In the genomic region with DNA sequence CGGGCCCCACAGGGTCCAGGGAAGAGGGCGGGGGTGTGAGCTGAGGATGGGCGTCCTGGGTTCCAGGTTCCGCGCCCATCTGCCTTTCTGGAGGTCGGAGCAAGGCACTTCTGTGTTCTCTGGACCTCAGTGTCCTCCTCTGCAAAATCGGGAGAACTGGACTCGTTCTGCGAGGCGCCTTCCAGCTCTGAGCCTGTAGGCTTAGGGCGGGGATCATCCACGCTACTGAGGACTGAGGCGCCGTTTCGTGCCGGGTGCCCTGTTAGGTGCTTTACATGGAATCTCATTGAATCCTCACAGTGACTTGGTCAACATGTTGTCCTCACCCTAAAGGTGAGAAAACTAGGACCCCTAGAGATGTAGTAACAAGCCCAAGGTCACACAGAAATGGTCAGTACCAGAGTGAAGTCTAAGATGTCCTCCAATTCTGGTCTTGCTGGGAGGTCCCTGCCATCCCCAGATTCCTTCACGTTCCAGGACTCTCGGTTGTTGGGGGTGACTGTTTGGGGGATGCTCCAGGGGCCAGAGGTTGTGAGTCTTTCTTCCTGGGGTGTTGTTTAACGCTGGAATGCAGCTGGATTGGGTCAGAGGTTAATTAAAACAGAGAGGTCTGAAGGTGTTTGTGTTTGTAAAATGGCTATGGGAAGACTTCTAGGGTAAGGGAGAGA, we compare ENCODE assay signal across 8 cellular contexts. TPM values are rescaled to one million over a fixed set of nuclear protein-coding genes. Genes with fewer than 3 reads are reported as not detected.
DNase-seq lines count a peak whose midpoint lies in the region; ATAC-seq and TF ChIP-seq lines count a peak whose summit lies in the region.

No MANE protein-coding gene starts in this region.

- H2AFZ ChIP-seq in smooth muscle cell (ENCODE audit: low read depth): peak overlapping the region; percentile 93

- H3K27me3 ChIP-seq in smooth muscle cell (ENCODE audit: low read depth): peaks cover 45% of the 10 kb centered on the region

- intact Hi-C loops in CD14-positive monocyte (cut with micrococcal nuclease): no loop called here

- H3K79me2 ChIP-seq in smooth muscle cell (ENCODE audit: low read depth): no peaks in the 10 kb centered on the region

- WGBS in smooth muscle cell (ENCODE audit: low lambda C conversion rate): 4% methylated on average over 14 of the region's 19 CpGs

- H3K27me3 Mint-ChIP-seq in CD14-positive monocyte (ENCODE audit: low read depth in 3 of 3) (peaks cover 44 to 58% (median 50%) of the 10 kb centered on the region in 3 donors), immature natural killer cell (ENCODE audit: low read depth in 3 of 3) (peaks cover 10 to 24% (median 22%) of the 10 kb centered on the region in 3 donors)

- H3K36me3 Mint-ChIP-seq in CD14-positive monocyte: peaks cover 0 to 6% of the 10 kb centered on the region in 2 donors
- peaks cover 0 to 6% (median 0%) of the 10 kb centered on the region in 3 donors for H3K36me3 Mint-ChIP-seq in immature natural killer cell

- H3K9ac ChIP-seq in smooth muscle cell (ENCODE audit: low read depth): no peak overlapping the region

- H3K9me3 Mint-ChIP-seq in CD14-positive monocyte (peaks cover 0 to 12% (median 6%) of the 10 kb centered on the region in 7 donors), immature natural killer cell (peaks cover 0 to 14% (median 5%) of the 10 kb centered on the region in 6 donors)

- H3K9me3 ChIP-seq in smooth muscle cell (replicated peaks; ENCODE audit: low read depth): no peaks in the 10 kb centered on the region

- H3K4me1 ChIP-seq in smooth muscle cell (ENCODE audit: low read depth): peaks cover 4% of the 10 kb centered on the region

- H4K20me1 ChIP-seq in smooth muscle cell (ENCODE audit: low read depth): no peaks in the 10 kb centered on the region

- H3F3A ChIP-seq in smooth muscle cell (ENCODE audit: low read depth): no peaks in the 10 kb centered on the region

- no peak overlapping the region for H3K27ac Mint-ChIP-seq in CD14-positive monocyte
- H3K27ac Mint-ChIP-seq in immature natural killer cell: no peak overlapping the region

- H3K27ac ChIP-seq in smooth muscle cell (ENCODE audit: low read depth): no peak overlapping the region

- peak overlapping the region; percentile 95 for H3K4me2 ChIP-seq in smooth muscle cell

- H3K36me3 ChIP-seq in smooth muscle cell (ENCODE audit: low read depth): no peaks in the 10 kb centered on the region

- in situ Hi-C loops in astrocyte of the cerebellum (cut with HindIII; ENCODE audit: low sequenced_read_pairs): no loop called here

- TF ChIP-seq CTCF in CD14-positive monocyte (IDR thresholded peaks at IDR 0.05): no peak
- TF ChIP-seq CTCF in astrocyte of the cerebellum (IDR thresholded peaks at IDR 0.05; ENCODE audit: low read depth, low read length, missing control alignments): no peak
- no peak for TF ChIP-seq CTCF in smooth muscle cell (IDR thresholded peaks at IDR 0.05; ENCODE audit: borderline replicate concordance, insufficient read depth, poor library complexity, severe bottlenecking)

- ATAC-seq in HG03432 (IDR thresholded peaks at IDR 0.05; ENCODE audit: unreplicated experiment) (peak; percentile 28), GM21526 (IDR thresholded peaks at IDR 0.05; ENCODE audit: low FRiP score, unreplicated experiment) (no peak)

- H3K4me1 Mint-ChIP-seq in CD14-positive monocyte: peaks cover 10% of the 10 kb centered on the region
- H3K4me1 Mint-ChIP-seq in immature natural killer cell: peaks cover 6 to 12% of the 10 kb centered on the region in 2 donors

- DNase-seq in CD14-positive monocyte (ENCODE audit: low spot score) (no peak), astrocyte of the cerebellum (ENCODE audit: low read depth) (no peak), immature natural killer cell (no peak), smooth muscle cell (lab: John Stamatoyannopoulos, UW; ENCODE audit: unreplicated experiment) (no peak), COR-L47 (lab: John Stamatoyannopoulos, UW) (no peak)
- DNase-seq in stimulated activated naive CD4-positive, alpha-beta T cell treated with Interleukin-2 at 50 U/mL for 16 hours (lab: John Stamatoyannopoulos, UW): no peak

- H3K4me3 ChIP-seq in astrocyte of the cerebellum (ENCODE audit: low read depth, low read length) (peak overlapping the region; percentile 58), smooth muscle cell (peak overlapping the region; percentile 68)

- H3K4me3 Mint-ChIP-seq in CD14-positive monocyte (peak overlapping the region; percentile 49 to 66), immature natural killer cell (peak overlapping the region; percentile 2 to 50 (median 19))

RNA-seq across cellular contexts. Expression of gene PRKAA2, which starts 0.7 kb away (rescaled TPM):
- not detected for polyA plus RNA-seq in CD14-positive monocyte
- polyA plus RNA-seq in immature natural killer cell: not detected
- total RNA-seq in smooth muscle cell: 1.3 and 1.8 TPM in 2 replicates
- 0.17 and 0.50 TPM in 2 replicates for polyA plus RNA-seq in smooth muscle cell
